Comparison of ENCODE assay signal across 23 cellular contexts in genomic region chr3:20194793-20195460, GRCh38. TPM values are rescaled to one million over a fixed set of nuclear protein-coding genes. Genes with fewer than 3 reads are reported as not detected.
"Had no signal": no experiment of that assay in that cellular context is flagged by ENCODE, and none has a peak within 500 bp of the region (broad histone marks: within the 10 kb centered on the region; RNA-seq: fewer than 3 reads in every experiment).

No MANE protein-coding gene starts in this region.

- H3K36me3 ChIP-seq: gastroesophageal sphincter, prostate gland had no signal

- H3K4me1 Mint-ChIP-seq: neural crest cell had no signal

- FAIRE-seq: islet of Langerhans had no signal

- H3K36me3 Mint-ChIP-seq: activated CD4-positive, alpha-beta memory T cell treated with anti-CD3 and anti-CD28 coated beads for 36 hours; type B pancreatic cell had no signal

- H3K27me3 ChIP-seq: gastroesophageal sphincter had no signal

- H3K9me3 ChIP-seq: gastroesophageal sphincter, prostate gland had no signal

- H3K9me3 Mint-ChIP-seq: activated CD4-positive, alpha-beta memory T cell treated with anti-CD3 and anti-CD28 coated beads for 36 hours; activated naive CD8-positive, alpha-beta T cell treated with anti-CD3 and anti-CD28 coated beads, Interleukin-2, amount 10 ng/mL, durations not matched to agents 7 days and 5 days; effector memory CD8-positive, alpha-beta T cell; neural crest cell; type B pancreatic cell had no signal

- H3K4me3 Mint-ChIP-seq: activated CD4-positive, alpha-beta memory T cell treated with anti-CD3 and anti-CD28 coated beads for 36 hours; activated naive CD8-positive, alpha-beta T cell treated with anti-CD3 and anti-CD28 coated beads, Interleukin-2, amount 10 ng/mL, durations not matched to agents 7 days and 5 days; effector memory CD8-positive, alpha-beta T cell; neural crest cell; type B pancreatic cell had no signal

- H3K27ac ChIP-seq: gastroesophageal sphincter, prostate gland, skin epidermis, VCaP had no signal

- DNase-seq: activated CD4-positive, alpha-beta memory T cell treated with anti-CD3 and anti-CD28 coated beads for 36 hours; activated CD4-positive, alpha-beta T cell treated with anti-CD3 and anti-CD28 coated beads for 1 hour; activated CD8-positive, alpha-beta memory T cell treated with anti-CD3 and anti-CD28 coated beads, Interleukin-2, amount 50 U/mL, for 4 hours; activated gamma-delta T cell treated with Interleukin-2 at 50 U/mL for 16 hours; activated naive CD8-positive, alpha-beta T cell treated with anti-CD3 and anti-CD28 coated beads, Interleukin-2, amount 10 ng/mL, durations not matched to agents 7 days and 5 days; anterior cingulate cortex; dermis blood vessel endothelial cell; effector memory CD8-positive, alpha-beta T cell; left colon; midbrain; right cardiac atrium; stimulated activated CD4-positive, alpha-beta T cell treated with anti-CD3 and anti-CD28 coated beads, Interleukin-15, amount 100 ng/mL, for 24 hours; stimulated activated CD4-positive, alpha-beta T cell treated with anti-CD3 and anti-CD28 coated beads, Interleukin-4, amount 100 ng/mL, for 4 hours; stimulated activated CD8-positive, alpha-beta memory T cell treated with anti-CD3 and anti-CD28 coated beads, Interleukin-4, amount 100 ng/mL, for 48 hours; stimulated activated naive CD8-positive, alpha-beta T cell treated with anti-CD3 and anti-CD28 coated beads, Interleukin-15, Interleukin-2, amounts not matched to agents 100 U/mL and 50 U/mL, for 24 hours had no signal

- H3K4me3 ChIP-seq: gastroesophageal sphincter, lung, prostate gland, skin epidermis had no signal

- ATAC-seq: effector memory CD8-positive, alpha-beta T cell; gastroesophageal sphincter; left colon; right cardiac atrium; stimulated activated naive CD8-positive, alpha-beta T cell treated with anti-CD3 and anti-CD28 coated beads, Interleukin-15, Interleukin-2, amounts not matched to agents 100 U/mL and 50 U/mL, for 24 hours had no signal

- H3K4me1 ChIP-seq: gastroesophageal sphincter, prostate gland had no signal

- H3K27me3 Mint-ChIP-seq: activated CD4-positive, alpha-beta memory T cell treated with anti-CD3 and anti-CD28 coated beads for 36 hours; activated naive CD8-positive, alpha-beta T cell treated with anti-CD3 and anti-CD28 coated beads, Interleukin-2, amount 10 ng/mL, durations not matched to agents 7 days and 5 days; effector memory CD8-positive, alpha-beta T cell; type B pancreatic cell had no signal

- H3K27ac Mint-ChIP-seq: activated CD4-positive, alpha-beta memory T cell treated with anti-CD3 and anti-CD28 coated beads for 36 hours; activated naive CD8-positive, alpha-beta T cell treated with anti-CD3 and anti-CD28 coated beads, Interleukin-2, amount 10 ng/mL, durations not matched to agents 7 days and 5 days; effector memory CD8-positive, alpha-beta T cell; type B pancreatic cell had no signal

RNA-seq across cellular contexts. Expression of gene SGO1, which starts 8.9 kb away (rescaled TPM):
- polyA plus RNA-seq: right cardiac atrium had no signal
